In the genomic region with DNA sequence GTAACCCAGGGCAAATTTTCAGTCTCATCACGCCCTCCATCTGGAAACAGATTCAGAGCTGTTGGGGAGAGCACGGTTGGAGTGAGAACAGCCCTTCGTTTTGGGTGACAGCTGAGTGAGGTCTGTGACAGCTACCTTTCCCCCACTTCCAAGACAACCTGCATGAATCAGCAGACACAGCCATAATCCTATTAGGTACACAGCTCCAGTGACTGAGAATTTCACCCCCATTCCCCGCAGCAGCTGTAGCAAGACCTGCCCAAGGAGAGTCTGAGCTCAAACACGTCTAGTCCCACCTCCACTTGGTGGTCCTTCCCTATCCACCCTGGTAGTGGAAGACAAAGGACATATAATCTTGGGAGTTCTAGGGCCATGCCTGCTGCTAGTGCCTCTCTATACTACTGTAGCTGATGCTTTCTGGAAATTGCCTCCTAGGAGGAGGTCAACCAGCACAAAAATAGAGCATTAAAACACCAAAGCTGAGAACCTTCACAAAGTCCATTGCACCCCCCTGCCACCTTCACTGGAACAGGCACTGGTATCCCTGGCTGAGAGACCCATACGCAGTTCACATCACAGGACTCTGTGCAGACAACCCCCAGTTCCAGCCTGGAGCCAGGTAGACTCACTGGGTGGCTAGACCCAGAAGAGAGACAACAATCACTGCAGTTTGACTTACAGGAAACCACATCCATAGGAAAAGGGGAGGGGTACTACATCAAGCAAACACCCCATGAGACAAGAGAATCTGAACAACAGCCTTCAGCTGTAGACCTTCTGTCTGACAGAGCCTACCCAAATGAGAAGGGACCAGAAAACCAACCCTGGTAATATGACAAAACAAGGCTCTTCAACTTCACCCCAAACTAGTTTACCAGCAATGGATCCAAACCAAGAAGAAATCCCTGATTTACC, we compare ENCODE assay signal across 1 cellular context.
TF ChIP-seq lines count a peak whose summit lies in the region.

No MANE protein-coding gene starts in this region.

TF ChIP-seq in H1, 55 proteins besides CTCF, POLR2A, EP300 and RAD21:
- TF ChIP-seq, protein P1, sequence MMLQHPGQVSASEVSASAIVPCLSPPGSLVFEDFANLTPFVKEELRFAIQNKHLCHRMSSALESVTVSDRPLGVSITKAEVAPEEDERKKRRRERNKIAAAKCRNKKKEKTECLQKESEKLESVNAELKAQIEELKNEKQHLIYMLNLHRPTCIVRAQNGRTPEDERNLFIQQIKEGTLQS (IDR thresholded peaks at IDR 0.05; ENCODE audit: insufficient read depth, low read depth, low read length): no peak
- TF ChIP-seq BCL11A (IDR thresholded peaks at IDR 0.05; ENCODE audit: low read depth in 2 of 2, low read length in 2 of 2) (no peak), SP2 (IDR thresholded peaks at IDR 0.05; ENCODE audit: low read length) (no peak), RXRA (IDR thresholded peaks at IDR 0.05; ENCODE audit: insufficient read depth, low read depth, low read length) (no peak), POLR2AphosphoS5 (IDR thresholded peaks at IDR 0.05; ENCODE audit: low read depth, low read length) (no peak), CBX8 (IDR thresholded peaks at IDR 0.05; ENCODE audit: borderline replicate concordance, low read depth, low read length) (no peak), ZNF274 (IDR thresholded peaks at IDR 0.05; ENCODE audit: borderline replicate concordance, extremely low read depth, low read length) (no peak), POU5F1 (IDR thresholded peaks at IDR 0.05; ENCODE audit: low read depth, low read length) (no peak), EGR1 (IDR thresholded peaks at IDR 0.05; ENCODE audit: borderline replicate concordance, low read depth, low read length) (no peak), CHD1 (IDR thresholded peaks at IDR 0.05; ENCODE audit: low read depth, low read length) (no peak), KDM1A (IDR thresholded peaks at IDR 0.05; ENCODE audit: borderline replicate concordance, low read length) (no peak), TAF1 (IDR thresholded peaks at IDR 0.05; ENCODE audit: low read depth, low read length) (no peak), RBBP5 (IDR thresholded peaks at IDR 0.05; ENCODE audit: borderline replicate concordance, low read depth, low read length) (no peak), BACH1 (IDR thresholded peaks at IDR 0.05; ENCODE audit: low read length) (no peak)
- TF ChIP-seq, protein P2, sequence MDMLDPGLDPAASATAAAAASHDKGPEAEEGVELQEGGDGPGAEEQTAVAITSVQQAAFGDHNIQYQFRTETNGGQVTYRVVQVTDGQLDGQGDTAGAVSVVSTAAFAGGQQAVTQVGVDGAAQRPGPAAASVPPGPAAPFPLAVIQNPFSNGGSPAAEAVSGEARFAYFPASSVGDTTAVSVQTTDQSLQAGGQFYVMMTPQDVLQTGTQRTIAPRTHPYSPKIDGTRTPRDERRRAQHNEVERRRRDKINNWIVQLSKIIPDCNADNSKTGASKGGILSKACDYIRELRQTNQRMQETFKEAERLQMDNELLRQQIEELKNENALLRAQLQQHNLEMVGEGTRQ (IDR thresholded peaks at IDR 0.05; ENCODE audit: low read length): no peak
